14 cellular contexts compared by ENCODE assay signal in the genomic region with DNA sequence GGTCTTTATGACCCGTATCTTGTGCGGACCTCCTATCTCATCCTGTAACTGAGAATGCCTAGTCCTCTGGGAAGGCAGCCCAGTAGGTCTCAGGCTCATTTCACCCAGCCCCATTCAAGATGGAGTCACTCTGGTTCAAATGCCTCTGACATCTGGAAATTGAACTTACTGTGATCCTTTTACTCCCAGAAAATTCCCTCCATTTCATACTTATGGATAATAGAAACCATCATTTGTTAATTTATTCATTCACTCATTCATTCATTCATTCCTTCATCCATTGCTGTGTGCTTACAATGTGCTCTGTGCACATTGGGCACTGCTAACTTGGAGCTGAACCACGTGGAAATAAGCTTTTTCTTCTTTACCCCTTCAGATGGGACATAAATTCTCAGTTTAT. TPM values are rescaled to one million over a fixed set of nuclear protein-coding genes. Genes with fewer than 3 reads are reported as not detected.
"Had no signal": no experiment of that assay in that cellular context is flagged by ENCODE, and none has a peak within 500 bp of the region (broad histone marks: within the 10 kb centered on the region; RNA-seq: fewer than 3 reads in every experiment).

No MANE protein-coding gene starts in this region.

- H3K9me3 ChIP-seq: breast epithelium, left lung had no signal

- H3K27me3 Mint-ChIP-seq: activated naive CD8-positive, alpha-beta T cell treated with anti-CD3 and anti-CD28 coated beads, Interleukin-2, amount 10 ng/mL, durations not matched to agents 7 days and 5 days; dendritic cell treated with granulocyte-macrophage colony-stimulating factor and Interleukin-4, amounts not matched to agents 40 ng/mL and 50 ng/mL, for 4 days; naive thymus-derived CD8-positive, alpha-beta T cell had no signal

- H3K36me3 ChIP-seq: breast epithelium, left lung had no signal

- DNase-seq: activated naive CD8-positive, alpha-beta T cell treated with anti-CD3 and anti-CD28 coated beads, Interleukin-2, amount 10 ng/mL, durations not matched to agents 7 days and 5 days; foreskin keratinocyte; glutamatergic neuron; kidney; left lung; SW 1271; trophoblast cell had no signal

- H3K4me3 ChIP-seq: breast epithelium, left lung had no signal

- H3K9me3 Mint-ChIP-seq: activated naive CD8-positive, alpha-beta T cell treated with anti-CD3 and anti-CD28 coated beads, Interleukin-2, amount 10 ng/mL, durations not matched to agents 7 days and 5 days; activated T-helper 1 cell treated with anti-CD3 and anti-CD28 coated beads, Interleukin-12 subunit alpha, Interleukin-12 subunit beta, Interleukin-2, Interleukin-4 antibody, amounts not matched to agents 30 ng/mL and 10 ng/mL and 1 ng/mL, durations not matched to agents 14 hours and 24 hours and 36 hours; dendritic cell treated with granulocyte-macrophage colony-stimulating factor and Interleukin-4, amounts not matched to agents 40 ng/mL and 50 ng/mL, for 4 days; naive thymus-derived CD8-positive, alpha-beta T cell had no signal

- H3K36me3 Mint-ChIP-seq: activated naive CD8-positive, alpha-beta T cell treated with anti-CD3 and anti-CD28 coated beads, Interleukin-2, amount 10 ng/mL, durations not matched to agents 7 days and 5 days; naive thymus-derived CD8-positive, alpha-beta T cell had no signal

- H3K27ac ChIP-seq: breast epithelium, foreskin keratinocyte had no signal

- FAIRE-seq: kidney had no signal

- H3K79me2 ChIP-seq: parathyroid adenoma had no signal

- H3K4me1 ChIP-seq: breast epithelium, foreskin keratinocyte, left lung had no signal

- H3K9ac ChIP-seq: parathyroid adenoma had no signal

- H3K27me3 ChIP-seq: foreskin keratinocyte had no signal

- ATAC-seq: foreskin keratinocyte, left lung had no signal

RNA-seq across cellular contexts. Expression of gene MPC1L, which starts 51.6 kb away (rescaled TPM):
- total RNA-seq: activated naive CD8-positive, alpha-beta T cell treated with anti-CD3 and anti-CD28 coated beads, Interleukin-2, amount 10 ng/mL, durations not matched to agents 7 days and 5 days; activated T-helper 1 cell treated with anti-CD3 and anti-CD28 coated beads, Interleukin-12 subunit alpha, Interleukin-12 subunit beta, Interleukin-2, Interleukin-4 antibody, amounts not matched to agents 30 ng/mL and 10 ng/mL and 1 ng/mL, durations not matched to agents 14 hours and 24 hours and 36 hours; breast epithelium; cerebellum; foreskin keratinocyte; kidney; left lung; mononuclear cell; naive thymus-derived CD8-positive, alpha-beta T cell had no signal
